1 cellular context compared by ENCODE assay signal in the genomic region with DNA sequence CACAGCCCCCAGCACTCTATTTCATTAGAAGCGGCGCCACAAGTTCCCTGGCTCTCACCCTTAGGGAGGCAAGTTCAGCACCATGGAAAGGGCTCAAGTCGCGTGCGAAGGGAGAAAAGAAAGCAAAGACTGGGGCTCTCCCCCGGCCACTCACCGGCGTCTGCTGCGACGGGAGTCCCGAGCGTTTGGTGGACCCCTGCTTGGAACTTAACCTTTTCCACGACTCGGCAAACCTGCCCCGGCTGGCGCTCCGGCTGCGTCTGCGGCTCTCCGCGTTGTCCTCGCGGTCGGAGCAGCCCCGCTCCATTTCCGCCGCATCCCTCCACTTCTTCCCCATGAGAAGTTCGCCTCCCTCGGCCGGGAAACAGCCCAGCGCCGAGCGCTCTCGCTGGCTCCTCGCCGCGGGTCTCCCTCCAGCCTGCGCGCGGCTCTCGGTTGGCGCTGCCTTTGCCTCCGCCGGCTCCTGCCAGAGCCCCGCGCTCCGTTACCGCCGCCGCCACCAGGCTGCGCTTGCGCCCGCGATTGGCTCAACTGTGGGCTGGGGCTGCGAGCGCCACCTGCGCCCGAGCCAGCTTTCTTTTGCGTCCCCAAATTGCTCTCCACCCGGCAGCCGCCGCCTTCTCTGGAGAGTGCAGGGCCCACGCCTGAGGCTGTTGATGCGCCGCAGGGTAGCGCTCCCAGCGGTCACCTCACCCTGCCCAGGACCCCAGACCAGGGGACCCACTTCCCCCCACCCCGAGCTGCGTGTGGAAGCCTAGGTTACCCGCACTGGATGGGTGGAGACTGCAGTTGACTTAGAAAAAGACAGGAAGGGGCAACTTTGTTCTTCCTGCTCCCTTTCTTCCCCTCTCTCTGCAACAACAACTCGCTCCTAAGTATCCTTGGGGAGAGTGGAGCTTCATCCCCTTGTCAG.
TF ChIP-seq lines count a peak whose summit lies in the region.

No MANE protein-coding gene starts in this region.

TF ChIP-seq in WTC11, 78 proteins besides CTCF, POLR2A, EP300 and RAD21 (continued from another document):
- TF ChIP-seq, protein P1, sequence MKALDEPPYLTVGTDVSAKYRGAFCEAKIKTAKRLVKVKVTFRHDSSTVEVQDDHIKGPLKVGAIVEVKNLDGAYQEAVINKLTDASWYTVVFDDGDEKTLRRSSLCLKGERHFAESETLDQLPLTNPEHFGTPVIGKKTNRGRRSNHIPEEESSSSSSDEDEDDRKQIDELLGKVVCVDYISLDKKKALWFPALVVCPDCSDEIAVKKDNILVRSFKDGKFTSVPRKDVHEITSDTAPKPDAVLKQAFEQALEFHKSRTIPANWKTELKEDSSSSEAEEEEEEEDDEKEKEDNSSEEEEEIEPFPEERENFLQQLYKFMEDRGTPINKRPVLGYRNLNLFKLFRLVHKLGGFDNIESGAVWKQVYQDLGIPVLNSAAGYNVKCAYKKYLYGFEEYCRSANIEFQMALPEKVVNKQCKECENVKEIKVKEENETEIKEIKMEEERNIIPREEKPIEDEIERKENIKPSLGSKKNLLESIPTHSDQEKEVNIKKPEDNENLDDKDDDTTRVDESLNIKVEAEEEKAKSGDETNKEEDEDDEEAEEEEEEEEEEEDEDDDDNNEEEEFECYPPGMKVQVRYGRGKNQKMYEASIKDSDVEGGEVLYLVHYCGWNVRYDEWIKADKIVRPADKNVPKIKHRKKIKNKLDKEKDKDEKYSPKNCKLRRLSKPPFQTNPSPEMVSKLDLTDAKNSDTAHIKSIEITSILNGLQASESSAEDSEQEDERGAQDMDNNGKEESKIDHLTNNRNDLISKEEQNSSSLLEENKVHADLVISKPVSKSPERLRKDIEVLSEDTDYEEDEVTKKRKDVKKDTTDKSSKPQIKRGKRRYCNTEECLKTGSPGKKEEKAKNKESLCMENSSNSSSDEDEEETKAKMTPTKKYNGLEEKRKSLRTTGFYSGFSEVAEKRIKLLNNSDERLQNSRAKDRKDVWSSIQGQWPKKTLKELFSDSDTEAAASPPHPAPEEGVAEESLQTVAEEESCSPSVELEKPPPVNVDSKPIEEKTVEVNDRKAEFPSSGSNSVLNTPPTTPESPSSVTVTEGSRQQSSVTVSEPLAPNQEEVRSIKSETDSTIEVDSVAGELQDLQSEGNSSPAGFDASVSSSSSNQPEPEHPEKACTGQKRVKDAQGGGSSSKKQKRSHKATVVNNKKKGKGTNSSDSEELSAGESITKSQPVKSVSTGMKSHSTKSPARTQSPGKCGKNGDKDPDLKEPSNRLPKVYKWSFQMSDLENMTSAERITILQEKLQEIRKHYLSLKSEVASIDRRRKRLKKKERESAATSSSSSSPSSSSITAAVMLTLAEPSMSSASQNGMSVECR (CRISPR knock-in tag; IDR thresholded peaks at IDR 0.05; ENCODE audit: borderline replicate concordance), result peak; percentile 97
- TF ChIP-seq CREM (CRISPR knock-in tag; IDR thresholded peaks at IDR 0.05) (peak; percentile 32), ZNF396 (CRISPR knock-in tag; IDR thresholded peaks at IDR 0.05; ENCODE audit: borderline replicate concordance) (no peak), ETV6 (CRISPR knock-in tag; IDR thresholded peaks at IDR 0.05) (peak; percentile 60; the same call in 1 of the 2 replicates), ZNF232 (CRISPR knock-in tag; IDR thresholded peaks at IDR 0.05) (peak; percentile 90), OVOL2 (CRISPR knock-in tag; IDR thresholded peaks at IDR 0.05; ENCODE audit: borderline replicate concordance) (no peak), RELA (CRISPR knock-in tag; IDR thresholded peaks at IDR 0.05; ENCODE audit: borderline replicate concordance) (no peak), ZNF416 (CRISPR knock-in tag; IDR thresholded peaks at IDR 0.05) (no peak), NR2C2 (CRISPR knock-in tag; IDR thresholded peaks at IDR 0.05) (no peak), GABPB1 (CRISPR knock-in tag; IDR thresholded peaks at IDR 0.05) (no peak), FOXP1 (CRISPR knock-in tag; IDR thresholded peaks at IDR 0.05; ENCODE audit: borderline replicate concordance) (peak; percentile 73; the same call in 1 of the 2 replicates), TEAD1 (CRISPR knock-in tag; IDR thresholded peaks at IDR 0.05) (peak; percentile 91), TP53 (CRISPR knock-in tag; IDR thresholded peaks at IDR 0.05) (peak; percentile 31; the same call in 1 of the 2 replicates), ZNF423 (CRISPR knock-in tag; IDR thresholded peaks at IDR 0.05) (peak; percentile 42; the same call in 1 of the 2 replicates), KAT7 (CRISPR knock-in tag; IDR thresholded peaks at IDR 0.05; ENCODE audit: borderline replicate concordance) (peak; percentile 89; the same call in 1 of the 2 replicates)
- TF ChIP-seq, protein P2, sequence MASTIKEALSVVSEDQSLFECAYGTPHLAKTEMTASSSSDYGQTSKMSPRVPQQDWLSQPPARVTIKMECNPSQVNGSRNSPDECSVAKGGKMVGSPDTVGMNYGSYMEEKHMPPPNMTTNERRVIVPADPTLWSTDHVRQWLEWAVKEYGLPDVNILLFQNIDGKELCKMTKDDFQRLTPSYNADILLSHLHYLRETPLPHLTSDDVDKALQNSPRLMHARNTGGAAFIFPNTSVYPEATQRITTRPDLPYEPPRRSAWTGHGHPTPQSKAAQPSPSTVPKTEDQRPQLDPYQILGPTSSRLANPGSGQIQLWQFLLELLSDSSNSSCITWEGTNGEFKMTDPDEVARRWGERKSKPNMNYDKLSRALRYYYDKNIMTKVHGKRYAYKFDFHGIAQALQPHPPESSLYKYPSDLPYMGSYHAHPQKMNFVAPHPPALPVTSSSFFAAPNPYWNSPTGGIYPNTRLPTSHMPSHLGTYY (CRISPR knock-in tag; IDR thresholded peaks at IDR 0.05), result peak; percentile 69; the same call in 1 of the 2 replicates
- TF ChIP-seq, protein P3, sequence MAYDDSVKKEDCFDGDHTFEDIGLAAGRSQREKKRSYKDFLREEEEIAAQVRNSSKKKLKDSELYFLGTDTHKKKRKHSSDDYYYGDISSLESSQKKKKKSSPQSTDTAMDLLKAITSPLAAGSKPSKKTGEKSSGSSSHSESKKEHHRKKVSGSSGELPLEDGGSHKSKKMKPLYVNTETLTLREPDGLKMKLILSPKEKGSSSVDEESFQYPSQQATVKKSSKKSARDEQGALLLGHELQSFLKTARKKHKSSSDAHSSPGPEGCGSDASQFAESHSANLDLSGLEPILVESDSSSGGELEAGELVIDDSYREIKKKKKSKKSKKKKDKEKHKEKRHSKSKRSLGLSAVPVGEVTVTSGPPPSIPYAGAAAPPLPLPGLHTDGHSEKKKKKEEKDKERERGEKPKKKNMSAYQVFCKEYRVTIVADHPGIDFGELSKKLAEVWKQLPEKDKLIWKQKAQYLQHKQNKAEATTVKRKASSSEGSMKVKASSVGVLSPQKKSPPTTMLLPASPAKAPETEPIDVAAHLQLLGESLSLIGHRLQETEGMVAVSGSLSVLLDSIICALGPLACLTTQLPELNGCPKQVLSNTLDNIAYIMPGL (CRISPR knock-in tag; IDR thresholded peaks at IDR 0.05), result peak; percentile 94
- TF ChIP-seq, protein P4, sequence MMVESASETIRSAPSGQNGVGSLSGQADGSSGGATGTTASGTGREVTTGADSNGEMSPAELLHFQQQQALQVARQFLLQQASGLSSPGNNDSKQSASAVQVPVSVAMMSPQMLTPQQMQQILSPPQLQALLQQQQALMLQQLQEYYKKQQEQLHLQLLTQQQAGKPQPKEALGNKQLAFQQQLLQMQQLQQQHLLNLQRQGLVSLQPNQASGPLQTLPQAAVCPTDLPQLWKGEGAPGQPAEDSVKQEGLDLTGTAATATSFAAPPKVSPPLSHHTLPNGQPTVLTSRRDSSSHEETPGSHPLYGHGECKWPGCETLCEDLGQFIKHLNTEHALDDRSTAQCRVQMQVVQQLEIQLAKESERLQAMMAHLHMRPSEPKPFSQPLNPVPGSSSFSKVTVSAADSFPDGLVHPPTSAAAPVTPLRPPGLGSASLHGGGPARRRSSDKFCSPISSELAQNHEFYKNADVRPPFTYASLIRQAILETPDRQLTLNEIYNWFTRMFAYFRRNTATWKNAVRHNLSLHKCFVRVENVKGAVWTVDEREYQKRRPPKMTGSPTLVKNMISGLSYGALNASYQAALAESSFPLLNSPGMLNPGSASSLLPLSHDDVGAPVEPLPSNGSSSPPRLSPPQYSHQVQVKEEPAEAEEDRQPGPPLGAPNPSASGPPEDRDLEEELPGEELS (CRISPR knock-in tag; IDR thresholded peaks at IDR 0.05), result peak; percentile 80; the same call in 1 of the 2 replicates
- TF ChIP-seq, protein P5, sequence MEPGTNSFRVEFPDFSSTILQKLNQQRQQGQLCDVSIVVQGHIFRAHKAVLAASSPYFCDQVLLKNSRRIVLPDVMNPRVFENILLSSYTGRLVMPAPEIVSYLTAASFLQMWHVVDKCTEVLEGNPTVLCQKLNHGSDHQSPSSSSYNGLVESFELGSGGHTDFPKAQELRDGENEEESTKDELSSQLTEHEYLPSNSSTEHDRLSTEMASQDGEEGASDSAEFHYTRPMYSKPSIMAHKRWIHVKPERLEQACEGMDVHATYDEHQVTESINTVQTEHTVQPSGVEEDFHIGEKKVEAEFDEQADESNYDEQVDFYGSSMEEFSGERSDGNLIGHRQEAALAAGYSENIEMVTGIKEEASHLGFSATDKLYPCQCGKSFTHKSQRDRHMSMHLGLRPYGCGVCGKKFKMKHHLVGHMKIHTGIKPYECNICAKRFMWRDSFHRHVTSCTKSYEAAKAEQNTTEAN (CRISPR knock-in tag; IDR thresholded peaks at IDR 0.05), result 0 out of 2 replicates have a peak, but pooled peaks have one; percentile 66
- TF ChIP-seq, protein P6, sequence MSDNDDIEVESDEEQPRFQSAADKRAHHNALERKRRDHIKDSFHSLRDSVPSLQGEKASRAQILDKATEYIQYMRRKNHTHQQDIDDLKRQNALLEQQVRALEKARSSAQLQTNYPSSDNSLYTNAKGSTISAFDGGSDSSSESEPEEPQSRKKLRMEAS (CRISPR knock-in tag; IDR thresholded peaks at IDR 0.05), result peak; percentile 86; the same call in 1 of the 2 replicates
- TF ChIP-seq, protein P7, sequence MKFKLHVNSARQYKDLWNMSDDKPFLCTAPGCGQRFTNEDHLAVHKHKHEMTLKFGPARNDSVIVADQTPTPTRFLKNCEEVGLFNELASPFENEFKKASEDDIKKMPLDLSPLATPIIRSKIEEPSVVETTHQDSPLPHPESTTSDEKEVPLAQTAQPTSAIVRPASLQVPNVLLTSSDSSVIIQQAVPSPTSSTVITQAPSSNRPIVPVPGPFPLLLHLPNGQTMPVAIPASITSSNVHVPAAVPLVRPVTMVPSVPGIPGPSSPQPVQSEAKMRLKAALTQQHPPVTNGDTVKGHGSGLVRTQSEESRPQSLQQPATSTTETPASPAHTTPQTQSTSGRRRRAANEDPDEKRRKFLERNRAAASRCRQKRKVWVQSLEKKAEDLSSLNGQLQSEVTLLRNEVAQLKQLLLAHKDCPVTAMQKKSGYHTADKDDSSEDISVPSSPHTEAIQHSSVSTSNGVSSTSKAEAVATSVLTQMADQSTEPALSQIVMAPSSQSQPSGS (CRISPR knock-in tag; IDR thresholded peaks at IDR 0.05; ENCODE audit: borderline replicate concordance, low read depth), result no peak
- TF ChIP-seq, protein P8, sequence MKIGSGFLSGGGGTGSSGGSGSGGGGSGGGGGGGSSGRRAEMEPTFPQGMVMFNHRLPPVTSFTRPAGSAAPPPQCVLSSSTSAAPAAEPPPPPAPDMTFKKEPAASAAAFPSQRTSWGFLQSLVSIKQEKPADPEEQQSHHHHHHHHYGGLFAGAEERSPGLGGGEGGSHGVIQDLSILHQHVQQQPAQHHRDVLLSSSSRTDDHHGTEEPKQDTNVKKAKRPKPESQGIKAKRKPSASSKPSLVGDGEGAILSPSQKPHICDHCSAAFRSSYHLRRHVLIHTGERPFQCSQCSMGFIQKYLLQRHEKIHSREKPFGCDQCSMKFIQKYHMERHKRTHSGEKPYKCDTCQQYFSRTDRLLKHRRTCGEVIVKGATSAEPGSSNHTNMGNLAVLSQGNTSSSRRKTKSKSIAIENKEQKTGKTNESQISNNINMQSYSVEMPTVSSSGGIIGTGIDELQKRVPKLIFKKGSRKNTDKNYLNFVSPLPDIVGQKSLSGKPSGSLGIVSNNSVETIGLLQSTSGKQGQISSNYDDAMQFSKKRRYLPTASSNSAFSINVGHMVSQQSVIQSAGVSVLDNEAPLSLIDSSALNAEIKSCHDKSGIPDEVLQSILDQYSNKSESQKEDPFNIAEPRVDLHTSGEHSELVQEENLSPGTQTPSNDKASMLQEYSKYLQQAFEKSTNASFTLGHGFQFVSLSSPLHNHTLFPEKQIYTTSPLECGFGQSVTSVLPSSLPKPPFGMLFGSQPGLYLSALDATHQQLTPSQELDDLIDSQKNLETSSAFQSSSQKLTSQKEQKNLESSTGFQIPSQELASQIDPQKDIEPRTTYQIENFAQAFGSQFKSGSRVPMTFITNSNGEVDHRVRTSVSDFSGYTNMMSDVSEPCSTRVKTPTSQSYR (CRISPR knock-in tag; IDR thresholded peaks at IDR 0.05), result peak; percentile 74; the same call in 1 of the 2 replicates
